14 cellular contexts compared by ENCODE assay signal in the genomic region with DNA sequence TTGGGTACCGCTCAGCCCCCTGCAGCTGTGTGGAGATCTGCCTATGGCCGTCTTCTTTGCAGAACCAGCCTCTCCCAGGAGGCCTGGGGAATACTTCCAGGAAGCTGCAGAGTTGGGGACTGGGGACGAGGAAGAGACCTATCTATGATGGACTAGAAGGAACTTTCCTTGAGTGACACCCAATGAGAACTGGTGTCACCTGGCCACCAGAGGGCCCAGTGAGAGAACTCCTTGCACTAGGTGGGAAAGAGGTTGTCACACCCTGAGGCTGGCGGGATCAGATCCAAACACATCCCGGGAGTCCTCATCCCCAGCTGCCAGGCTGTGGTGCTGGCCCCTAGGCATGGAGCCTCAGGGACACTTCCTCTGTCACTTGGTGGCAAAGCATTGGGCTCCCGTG. TPM values are rescaled to one million over a fixed set of nuclear protein-coding genes. Genes with fewer than 3 reads are reported as not detected.
DNase-seq lines count a peak whose midpoint lies in the region; ATAC-seq, FAIRE-seq and TF ChIP-seq lines count a peak whose summit lies in the region.
"Had no signal": no experiment of that assay in that cellular context is flagged by ENCODE, and none has a peak within 500 bp of the region (broad histone marks: within the 10 kb centered on the region; RNA-seq: fewer than 3 reads in every experiment).

No MANE protein-coding gene starts in this region.

- FAIRE-seq in urothelium cell line (lab: Jason Lieb, UNC) (peak; percentile 70), GM12892 (lab: Jason Lieb, UNC) (no peak)

- H3K27me3 Mint-ChIP-seq in activated naive CD8-positive, alpha-beta T cell treated with anti-CD3 and anti-CD28 coated beads for 36 hours, result no peaks in the 10 kb centered on the region
- H3K27me3 Mint-ChIP-seq: activated T-helper 17 cell treated with anti-CD3 and anti-CD28 coated beads, Interleukin-2, amount 50 U/mL, for 72 hours had no signal

- peaks cover 6% of the 10 kb centered on the region for H3K4me1 Mint-ChIP-seq in activated naive CD8-positive, alpha-beta T cell treated with anti-CD3 and anti-CD28 coated beads for 36 hours
- H3K4me1 Mint-ChIP-seq: activated T-helper 17 cell treated with anti-CD3 and anti-CD28 coated beads, Interleukin-2, amount 50 U/mL, for 72 hours had no signal

- no peak overlapping the region for H3K4me3 ChIP-seq in MM.1S (ENCODE audit: low read length)
- no peak overlapping the region for H3K4me3 ChIP-seq in epithelial cell of esophagus (ENCODE audit: low read length)
- H3K4me3 ChIP-seq: body of pancreas had no signal

- TF ChIP-seq POLR2A in GM12892 (IDR thresholded peaks at IDR 0.05; ENCODE audit: low read depth, low read length), result no peak

- no peaks in the 10 kb centered on the region for H3K9me2 ChIP-seq in MM.1S (replicated peaks; ENCODE audit: insufficient read depth, low read length)

- no peaks in the 10 kb centered on the region for H3K79me2 ChIP-seq in MM.1S (ENCODE audit: low read length)

- H3K4me1 ChIP-seq in MM.1S (ENCODE audit: low read length), result no peaks in the 10 kb centered on the region
- H3K4me1 ChIP-seq: body of pancreas had no signal

- H3K4me2 ChIP-seq in MM.1S (ENCODE audit: low read depth, low read length), result no peak overlapping the region

- H3K36me3 Mint-ChIP-seq in activated naive CD8-positive, alpha-beta T cell treated with anti-CD3 and anti-CD28 coated beads for 36 hours, result no peaks in the 10 kb centered on the region

- no peaks in the 10 kb centered on the region for H3K9me3 ChIP-seq in MM.1S (replicated peaks; ENCODE audit: insufficient read depth, low read length)
- H3K9me3 ChIP-seq: body of pancreas had no signal

- H3F3A ChIP-seq in MM.1S (ENCODE audit: insufficient read depth, low read length), result no peaks in the 10 kb centered on the region

- no peak overlapping the region for H3K27ac Mint-ChIP-seq in activated naive CD8-positive, alpha-beta T cell treated with anti-CD3 and anti-CD28 coated beads for 36 hours
- H3K27ac Mint-ChIP-seq: activated T-helper 17 cell treated with anti-CD3 and anti-CD28 coated beads, Interleukin-2, amount 50 U/mL, for 72 hours had no signal

- H3K9ac ChIP-seq in MM.1S (ENCODE audit: low read length), result no peak overlapping the region

- DNase-seq in SIG-M5 treated with dmso at 0.1 percent for 504 hours (lab: John Stamatoyannopoulos, UW; ENCODE audit: unreplicated experiment), result peak; percentile 21
- no peak for DNase-seq in SIG-M5 (lab: John Stamatoyannopoulos, UW)
- no peak for DNase-seq in MM.1S
- no peak for DNase-seq in epithelial cell of esophagus (ENCODE audit: low read depth)
- DNase-seq in urothelium cell line (ENCODE audit: low spot score), result no peak
- no peak for DNase-seq in activated naive CD8-positive, alpha-beta T cell treated with anti-CD3 and anti-CD28 coated beads for 36 hours
- no peak for DNase-seq in GM12892 (ENCODE audit: insufficient read length)
- DNase-seq: activated CD4-positive, alpha-beta T cell treated with anti-CD3 and anti-CD28 coated beads for 48 hours; NCI-H1105 had no signal

- no peak overlapping the region for H2AFZ ChIP-seq in MM.1S (ENCODE audit: low read length)

- H3K4me3 Mint-ChIP-seq in activated naive CD8-positive, alpha-beta T cell treated with anti-CD3 and anti-CD28 coated beads for 36 hours, result no peak overlapping the region
- H3K4me3 Mint-ChIP-seq: activated T-helper 17 cell treated with anti-CD3 and anti-CD28 coated beads, Interleukin-2, amount 50 U/mL, for 72 hours had no signal

- no peak overlapping the region for H3K27ac ChIP-seq in MM.1S (ENCODE audit: low read length)
- H3K27ac ChIP-seq: body of pancreas, epithelial cell of prostate had no signal

- H3K9me3 Mint-ChIP-seq in activated naive CD8-positive, alpha-beta T cell treated with anti-CD3 and anti-CD28 coated beads for 36 hours, result peaks cover 2% of the 10 kb centered on the region
- H3K9me3 Mint-ChIP-seq: activated T-helper 17 cell treated with anti-CD3 and anti-CD28 coated beads, Interleukin-2, amount 50 U/mL, for 72 hours had no signal

- no peaks in the 10 kb centered on the region for H4K20me1 ChIP-seq in MM.1S (ENCODE audit: insufficient read depth, low read length)

- no peaks in the 10 kb centered on the region for H3K36me3 ChIP-seq in MM.1S (replicated peaks; ENCODE audit: insufficient read depth, low read length)

- peak; percentile 45 for TF ChIP-seq CTCF in MM.1S (IDR thresholded peaks at IDR 0.05; ENCODE audit: low read length)
- peak; percentile 37 for TF ChIP-seq CTCF in epithelial cell of esophagus (IDR thresholded peaks at IDR 0.05; ENCODE audit: insufficient read depth, low read depth, low read length, missing control alignments)

- H3K27me3 ChIP-seq in MM.1S (replicated peaks; ENCODE audit: insufficient read depth, low read length), result no peaks in the 10 kb centered on the region
- H3K27me3 ChIP-seq: body of pancreas had no signal

- ATAC-seq in HG02870 (IDR thresholded peaks at IDR 0.05; ENCODE audit: unreplicated experiment), result no peak
- ATAC-seq: activated T-helper 17 cell treated with anti-CD3 and anti-CD28 coated beads, Interleukin-2, amount 50 U/mL, for 72 hours; body of pancreas had no signal

RNA-seq across cellular contexts. Expression of gene GRID2IP, which starts 4.9 kb away (rescaled TPM):
- under 1 TPM in 1 of 2 experiments, not detected in 1; 0.06 TPM for total RNA-seq in activated naive CD8-positive, alpha-beta T cell treated with anti-CD3 and anti-CD28 coated beads for 36 hours
- not detected for polyA plus RNA-seq in GM12892 (2012; ENCODE audit: missing spikeins)
- total RNA-seq: posterior vena cava had no signal

RNA-seq across cellular contexts. Expression of gene ZDHHC4, which starts 21.1 kb away (rescaled TPM):
- total RNA-seq in activated naive CD8-positive, alpha-beta T cell treated with anti-CD3 and anti-CD28 coated beads for 36 hours, result 10 to 100 TPM; 31.4 to 40.2 TPM
- 27.8 TPM for polyA plus RNA-seq in GM12892 (2012; ENCODE audit: missing spikeins)

RNA-seq across cellular contexts. Expression of gene INTS15, which starts 33.6 kb away (rescaled TPM):
- 10 to 100 TPM; 31.9 to 35.0 TPM for total RNA-seq in activated naive CD8-positive, alpha-beta T cell treated with anti-CD3 and anti-CD28 coated beads for 36 hours
- 13.3 TPM for polyA plus RNA-seq in GM12892 (2012; ENCODE audit: missing spikeins)

RNA-seq across cellular contexts. Expression of gene ZNF853, which starts 59.2 kb away (rescaled TPM):
- total RNA-seq in activated naive CD8-positive, alpha-beta T cell treated with anti-CD3 and anti-CD28 coated beads for 36 hours, result 1 to 10 TPM; 2.2 TPM
- polyA plus RNA-seq in GM12892 (2012; ENCODE audit: missing spikeins), result 0.06 TPM
